3 cellular contexts compared by ENCODE assay signal in the genomic region with DNA sequence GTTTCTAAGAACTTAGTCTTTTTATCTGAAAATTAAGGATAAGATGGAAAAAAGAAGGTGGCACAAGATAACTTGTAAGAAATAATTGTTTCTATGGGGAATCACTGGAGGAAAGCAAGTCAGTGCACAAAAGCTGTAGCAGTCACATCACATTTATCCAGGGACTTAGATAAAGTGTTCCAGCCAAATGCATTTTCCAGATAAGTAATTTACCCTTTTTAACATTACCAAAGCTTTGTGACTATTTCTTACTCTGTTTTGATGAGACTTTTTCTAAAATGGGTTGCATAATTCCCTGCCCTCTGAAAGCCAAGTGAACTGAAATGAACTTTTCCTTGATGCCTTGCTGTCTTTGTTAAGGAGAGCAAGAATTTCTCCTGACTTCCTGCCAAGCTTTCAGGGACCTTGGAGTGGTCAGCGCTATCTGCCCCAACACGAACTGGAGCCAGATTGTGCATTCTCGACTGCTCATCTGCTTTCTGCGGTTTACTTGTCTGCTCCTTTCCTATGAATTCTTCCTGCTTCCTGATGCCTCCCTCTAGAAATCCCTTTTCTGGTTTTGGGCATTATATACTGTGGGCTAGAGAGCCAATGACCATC.
A peak's percentile ranks its signal among the peaks of the same experiment; 100 is the strongest.
TF ChIP-seq lines count a peak whose summit lies in the region.

No MANE protein-coding gene starts in this region.

TF ChIP-seq in liver, 16 proteins besides CTCF, POLR2A, EP300 and RAD21:
- TF ChIP-seq RXRA (IDR thresholded peaks at IDR 0.05): peak in 1 of 2 donors; percentile 10
- TF ChIP-seq, protein P1, sequence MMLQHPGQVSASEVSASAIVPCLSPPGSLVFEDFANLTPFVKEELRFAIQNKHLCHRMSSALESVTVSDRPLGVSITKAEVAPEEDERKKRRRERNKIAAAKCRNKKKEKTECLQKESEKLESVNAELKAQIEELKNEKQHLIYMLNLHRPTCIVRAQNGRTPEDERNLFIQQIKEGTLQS (IDR thresholded peaks at IDR 0.05): no peak
- peak; percentile 13 for TF ChIP-seq NR2F2 (IDR thresholded peaks at IDR 0.05)
- no peak for TF ChIP-seq YY1 (IDR thresholded peaks at IDR 0.05)
- no peak for TF ChIP-seq HNF4G (IDR thresholded peaks at IDR 0.05)
- no peak for TF ChIP-seq FOXA2 (IDR thresholded peaks at IDR 0.05)
- TF ChIP-seq FOXA1 (IDR thresholded peaks at IDR 0.05): no peak
- no peak for TF ChIP-seq SP1 (IDR thresholded peaks at IDR 0.05)
- TF ChIP-seq TAF1 (conservative IDR thresholded peaks at IDR 0.05): no peak

TF ChIP-seq in HepG2, 621 proteins besides CTCF, POLR2A, EP300 and RAD21 (continues in another document):
- TF ChIP-seq, protein P2, sequence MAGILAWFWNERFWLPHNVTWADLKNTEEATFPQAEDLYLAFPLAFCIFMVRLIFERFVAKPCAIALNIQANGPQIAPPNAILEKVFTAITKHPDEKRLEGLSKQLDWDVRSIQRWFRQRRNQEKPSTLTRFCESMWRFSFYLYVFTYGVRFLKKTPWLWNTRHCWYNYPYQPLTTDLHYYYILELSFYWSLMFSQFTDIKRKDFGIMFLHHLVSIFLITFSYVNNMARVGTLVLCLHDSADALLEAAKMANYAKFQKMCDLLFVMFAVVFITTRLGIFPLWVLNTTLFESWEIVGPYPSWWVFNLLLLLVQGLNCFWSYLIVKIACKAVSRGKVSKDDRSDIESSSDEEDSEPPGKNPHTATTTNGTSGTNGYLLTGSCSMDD (CRISPR knock-in tag; IDR thresholded peaks at IDR 0.05): no peak
- no peak for TF ChIP-seq ZFP37 (CRISPR knock-in tag; IDR thresholded peaks at IDR 0.05; ENCODE audit: borderline replicate concordance)
- TF ChIP-seq SMARCE1 (IDR thresholded peaks at IDR 0.05; ENCODE audit: borderline replicate concordance): no peak
- TF ChIP-seq, protein P3, sequence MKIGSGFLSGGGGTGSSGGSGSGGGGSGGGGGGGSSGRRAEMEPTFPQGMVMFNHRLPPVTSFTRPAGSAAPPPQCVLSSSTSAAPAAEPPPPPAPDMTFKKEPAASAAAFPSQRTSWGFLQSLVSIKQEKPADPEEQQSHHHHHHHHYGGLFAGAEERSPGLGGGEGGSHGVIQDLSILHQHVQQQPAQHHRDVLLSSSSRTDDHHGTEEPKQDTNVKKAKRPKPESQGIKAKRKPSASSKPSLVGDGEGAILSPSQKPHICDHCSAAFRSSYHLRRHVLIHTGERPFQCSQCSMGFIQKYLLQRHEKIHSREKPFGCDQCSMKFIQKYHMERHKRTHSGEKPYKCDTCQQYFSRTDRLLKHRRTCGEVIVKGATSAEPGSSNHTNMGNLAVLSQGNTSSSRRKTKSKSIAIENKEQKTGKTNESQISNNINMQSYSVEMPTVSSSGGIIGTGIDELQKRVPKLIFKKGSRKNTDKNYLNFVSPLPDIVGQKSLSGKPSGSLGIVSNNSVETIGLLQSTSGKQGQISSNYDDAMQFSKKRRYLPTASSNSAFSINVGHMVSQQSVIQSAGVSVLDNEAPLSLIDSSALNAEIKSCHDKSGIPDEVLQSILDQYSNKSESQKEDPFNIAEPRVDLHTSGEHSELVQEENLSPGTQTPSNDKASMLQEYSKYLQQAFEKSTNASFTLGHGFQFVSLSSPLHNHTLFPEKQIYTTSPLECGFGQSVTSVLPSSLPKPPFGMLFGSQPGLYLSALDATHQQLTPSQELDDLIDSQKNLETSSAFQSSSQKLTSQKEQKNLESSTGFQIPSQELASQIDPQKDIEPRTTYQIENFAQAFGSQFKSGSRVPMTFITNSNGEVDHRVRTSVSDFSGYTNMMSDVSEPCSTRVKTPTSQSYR (CRISPR knock-in tag; IDR thresholded peaks at IDR 0.05; ENCODE audit: borderline replicate concordance): no peak
- TF ChIP-seq ASH2L (IDR thresholded peaks at IDR 0.05; ENCODE audit: insufficient read length, low read depth, low read length): no peak
- no peak for TF ChIP-seq MBNL3 (CRISPR knock-in tag; conservative IDR thresholded peaks at IDR 0.05)
- no peak for TF ChIP-seq HNRNPK (IDR thresholded peaks at IDR 0.05; ENCODE audit: low read depth, low read length, poor library complexity, severe bottlenecking)
- TF ChIP-seq ZFP90 (CRISPR knock-in tag; IDR thresholded peaks at IDR 0.05; ENCODE audit: borderline replicate concordance): no peak
- TF ChIP-seq, protein P4, sequence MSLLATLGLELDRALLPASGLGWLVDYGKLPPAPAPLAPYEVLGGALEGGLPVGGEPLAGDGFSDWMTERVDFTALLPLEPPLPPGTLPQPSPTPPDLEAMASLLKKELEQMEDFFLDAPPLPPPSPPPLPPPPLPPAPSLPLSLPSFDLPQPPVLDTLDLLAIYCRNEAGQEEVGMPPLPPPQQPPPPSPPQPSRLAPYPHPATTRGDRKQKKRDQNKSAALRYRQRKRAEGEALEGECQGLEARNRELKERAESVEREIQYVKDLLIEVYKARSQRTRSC (CRISPR knock-in tag; IDR thresholded peaks at IDR 0.05; ENCODE audit: low read depth): no peak
- TF ChIP-seq, protein P5, sequence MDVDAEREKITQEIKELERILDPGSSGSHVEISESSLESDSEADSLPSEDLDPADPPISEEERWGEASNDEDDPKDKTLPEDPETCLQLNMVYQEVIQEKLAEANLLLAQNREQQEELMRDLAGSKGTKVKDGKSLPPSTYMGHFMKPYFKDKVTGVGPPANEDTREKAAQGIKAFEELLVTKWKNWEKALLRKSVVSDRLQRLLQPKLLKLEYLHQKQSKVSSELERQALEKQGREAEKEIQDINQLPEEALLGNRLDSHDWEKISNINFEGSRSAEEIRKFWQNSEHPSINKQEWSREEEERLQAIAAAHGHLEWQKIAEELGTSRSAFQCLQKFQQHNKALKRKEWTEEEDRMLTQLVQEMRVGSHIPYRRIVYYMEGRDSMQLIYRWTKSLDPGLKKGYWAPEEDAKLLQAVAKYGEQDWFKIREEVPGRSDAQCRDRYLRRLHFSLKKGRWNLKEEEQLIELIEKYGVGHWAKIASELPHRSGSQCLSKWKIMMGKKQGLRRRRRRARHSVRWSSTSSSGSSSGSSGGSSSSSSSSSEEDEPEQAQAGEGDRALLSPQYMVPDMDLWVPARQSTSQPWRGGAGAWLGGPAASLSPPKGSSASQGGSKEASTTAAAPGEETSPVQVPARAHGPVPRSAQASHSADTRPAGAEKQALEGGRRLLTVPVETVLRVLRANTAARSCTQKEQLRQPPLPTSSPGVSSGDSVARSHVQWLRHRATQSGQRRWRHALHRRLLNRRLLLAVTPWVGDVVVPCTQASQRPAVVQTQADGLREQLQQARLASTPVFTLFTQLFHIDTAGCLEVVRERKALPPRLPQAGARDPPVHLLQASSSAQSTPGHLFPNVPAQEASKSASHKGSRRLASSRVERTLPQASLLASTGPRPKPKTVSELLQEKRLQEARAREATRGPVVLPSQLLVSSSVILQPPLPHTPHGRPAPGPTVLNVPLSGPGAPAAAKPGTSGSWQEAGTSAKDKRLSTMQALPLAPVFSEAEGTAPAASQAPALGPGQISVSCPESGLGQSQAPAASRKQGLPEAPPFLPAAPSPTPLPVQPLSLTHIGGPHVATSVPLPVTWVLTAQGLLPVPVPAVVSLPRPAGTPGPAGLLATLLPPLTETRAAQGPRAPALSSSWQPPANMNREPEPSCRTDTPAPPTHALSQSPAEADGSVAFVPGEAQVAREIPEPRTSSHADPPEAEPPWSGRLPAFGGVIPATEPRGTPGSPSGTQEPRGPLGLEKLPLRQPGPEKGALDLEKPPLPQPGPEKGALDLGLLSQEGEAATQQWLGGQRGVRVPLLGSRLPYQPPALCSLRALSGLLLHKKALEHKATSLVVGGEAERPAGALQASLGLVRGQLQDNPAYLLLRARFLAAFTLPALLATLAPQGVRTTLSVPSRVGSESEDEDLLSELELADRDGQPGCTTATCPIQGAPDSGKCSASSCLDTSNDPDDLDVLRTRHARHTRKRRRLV (CRISPR knock-in tag; IDR thresholded peaks at IDR 0.05): no peak
- TF ChIP-seq, protein P6, sequence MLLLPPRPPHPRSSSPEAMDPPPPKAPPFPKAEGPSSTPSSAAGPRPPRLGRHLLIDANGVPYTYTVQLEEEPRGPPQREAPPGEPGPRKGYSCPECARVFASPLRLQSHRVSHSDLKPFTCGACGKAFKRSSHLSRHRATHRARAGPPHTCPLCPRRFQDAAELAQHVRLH (CRISPR knock-in tag; IDR thresholded peaks at IDR 0.05; ENCODE audit: borderline replicate concordance, low read depth): no peak
- TF ChIP-seq RBM39 (IDR thresholded peaks at IDR 0.05; ENCODE audit: low read depth, low read length, poor library complexity, severe bottlenecking): no peak
- TF ChIP-seq KDM2A (CRISPR knock-in tag; IDR thresholded peaks at IDR 0.05; ENCODE audit: borderline replicate concordance, low read depth): no peak
- TF ChIP-seq ZNF382 (CRISPR knock-in tag; IDR thresholded peaks at IDR 0.05; ENCODE audit: borderline replicate concordance): no peak

TF ChIP-seq in H1, 55 proteins besides CTCF, POLR2A, EP300 and RAD21:
- no peak for TF ChIP-seq ZNF274 (IDR thresholded peaks at IDR 0.05; ENCODE audit: borderline replicate concordance, extremely low read depth, low read length)
- 0 out of 2 replicates have a peak, but pooled peaks have one; percentile 16 for TF ChIP-seq CEBPB (IDR thresholded peaks at IDR 0.05; ENCODE audit: low read depth, low read length)
TF ChIP-seq in H1: peak in this region for 1.
